Comparison of ENCODE assay signal across 25 cellular contexts in the genomic region with DNA sequence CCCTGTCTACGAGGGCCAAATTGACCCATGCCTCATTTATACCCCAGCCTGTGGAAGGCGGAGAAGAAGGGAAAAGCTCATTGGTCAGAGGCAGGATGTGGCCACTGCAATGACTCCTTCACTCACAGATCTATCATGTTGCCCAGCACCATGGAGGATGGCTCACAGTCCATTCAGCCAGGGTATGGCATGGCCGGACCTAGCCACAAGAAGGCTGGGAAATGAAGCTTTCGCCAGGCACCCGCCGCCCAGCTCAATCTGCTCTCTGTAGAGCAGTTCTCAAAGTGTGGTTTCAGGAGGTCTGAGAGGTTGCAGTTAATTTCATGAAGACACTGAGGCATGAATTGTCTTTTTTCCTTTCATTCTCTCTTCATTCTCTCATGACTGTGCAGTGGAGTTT. TPM values are rescaled to one million over a fixed set of nuclear protein-coding genes. Genes with fewer than 3 reads are reported as not detected.
A peak's percentile ranks its signal among the peaks of the same experiment; 100 is the strongest.
DNase-seq lines count a peak whose midpoint lies in the region; ATAC-seq, FAIRE-seq and TF ChIP-seq lines count a peak whose summit lies in the region.
"Had no signal": no experiment of that assay in that cellular context is flagged by ENCODE, and none has a peak within 500 bp of the region (broad histone marks: within the 10 kb centered on the region; RNA-seq: fewer than 3 reads in every experiment).

No MANE protein-coding gene starts in this region.

- no peak overlapping the region for H3K14ac ChIP-seq in H1 (ENCODE audit: insufficient read length)
- H3K14ac ChIP-seq in neuronal stem cell (ENCODE audit: low read length), result no peak overlapping the region

- H3K27ac ChIP-seq in right lobe of liver (no peak overlapping the region), HepG2 (ENCODE audit: extremely low read length, insufficient read depth, low read length) (no peak overlapping the region), H1 (ENCODE audit: low read depth, low read length) (no peak overlapping the region), neuronal stem cell (replicated peaks; ENCODE audit: low read length) (no peak overlapping the region), aorta (ENCODE audit: low read depth in 1 of 2, low read length in 2 of 2) (no peak overlapping the region)
- H3K27ac ChIP-seq: Peyer's patch had no signal

- POLR2A ChIA-PET in HepG2 (lab: Yijun Ruan, JAX), result no interaction called here
- POLR2A ChIA-PET in H1 (lab: Charles Lee; ENCODE audit: partially characterized antibody), result interaction anchor here (1.0 to 1.7 kb wide), 2 partner anchors 8 to 199 kb away, joined by 3 to 6 read pairs; no protein-coding TSS in a partner anchor

- no TSS peak for BruUV-seq in HepG2 (replicated peaks; lab: Mats Ljungman, UMichigan)

- H3K27me3 ChIP-seq in right lobe of liver (no peaks in the 10 kb centered on the region), HepG2 (ENCODE audit: control insufficient read depth in 1 of 2, insufficient read depth in 2 of 2, low read length in 2 of 2) (no peaks in the 10 kb centered on the region), H1 (replicated peaks in 1 of 4; ENCODE audit: control insufficient read depth in 3 of 4, extremely low read depth in 1 of 4, insufficient read depth in 3 of 4, low read length in 3 of 4) (peaks cover 0 to 3% (median 0%) of the 10 kb centered on the region in 4 experiments; a peak in 3 of 7 replicates), neuronal stem cell (ENCODE audit: control insufficient read depth in 3 of 3, insufficient read depth in 3 of 3, low read depth in 1 of 3, low read length in 3 of 3) (no peaks in the 10 kb centered on the region), aorta (ENCODE audit: control insufficient read depth in 1 of 2, insufficient read depth in 2 of 2, low read length in 1 of 2) (no peaks in the 10 kb centered on the region)
- H3K27me3 ChIP-seq: Peyer's patch had no signal

- H2BK12ac ChIP-seq in H1 (ENCODE audit: low read depth, low read length), result peak overlapping the region; percentile 93; the same call in 1 of the 2 replicates
- no peak overlapping the region for H2BK12ac ChIP-seq in neuronal stem cell (ENCODE audit: low read length)

- H3K79me1 ChIP-seq in H1 (ENCODE audit: low read depth, low read length), result no peaks in the 10 kb centered on the region; the same call in 1 of the 2 replicates
- H3K79me1 ChIP-seq in neuronal stem cell (ENCODE audit: low read depth, low read length), result no peaks in the 10 kb centered on the region

- no peak overlapping the region for H4K91ac ChIP-seq in H1 (replicated peaks; ENCODE audit: insufficient read length, low read length)
- no peak overlapping the region for H4K91ac ChIP-seq in neuronal stem cell (ENCODE audit: low read depth, low read length, poor library complexity)

- FAIRE-seq in HepG2 (lab: Jason Lieb, UNC), result no peak
- no peak for FAIRE-seq in H1 (lab: Jason Lieb, UNC)
- FAIRE-seq: GM18507 had no signal

- no peak overlapping the region for H4K5ac ChIP-seq in H1 (ENCODE audit: insufficient read length, low read depth, low read length)

- no peaks in the 10 kb centered on the region for H3K9me3 ChIP-seq in right lobe of liver
- H3K9me3 ChIP-seq in HepG2 (ENCODE audit: low read length), result no peaks in the 10 kb centered on the region
- H3K9me3 ChIP-seq in H1 (ENCODE audit: insufficient read depth in 2 of 2, low read depth in 1 of 2, low read length in 1 of 2), result no peaks in the 10 kb centered on the region
- H3K9me3 ChIP-seq in neuronal stem cell (replicated peaks in 1 of 2; ENCODE audit: control insufficient read depth in 2 of 2, insufficient read depth in 1 of 2, low read depth in 1 of 2, low read length in 2 of 2), result no peaks in the 10 kb centered on the region
- no peaks in the 10 kb centered on the region for H3K9me3 ChIP-seq in aorta (ENCODE audit: control insufficient read depth, low read length)
- H3K9me3 ChIP-seq: Peyer's patch had no signal

- TF ChIP-seq POLR2A in right lobe of liver (IDR thresholded peaks at IDR 0.05), result no peak
- no peak for TF ChIP-seq POLR2A in HepG2 (IDR thresholded peaks at IDR 0.05; ENCODE audit: insufficient read depth in 1 of 2, low read depth in 2 of 2, low read length in 2 of 2)
- TF ChIP-seq POLR2A in H1 (IDR thresholded peaks at IDR 0.05; ENCODE audit: control extremely low read depth in 1 of 2, low read depth in 2 of 2, low read length in 2 of 2), result no peak

- intact Hi-C loops in right lobe of liver (cut with DNase I), result no loop called here
- intact Hi-C loops in HepG2 (cut with micrococcal nuclease; ENCODE audit: unreplicated experiment), result loop anchor here (5.0 kb wide), 1 partner anchor 201 kb away; a partner anchor contains a TSS
- intact Hi-C loops in aorta (cut with DNase I), result loop anchor here in 1 of 2 donors (10.0 kb wide), 1 partner anchor 116 kb away; no protein-coding TSS in a partner anchor

- peak in 2 of 3 donors; percentile 13 to 27 for DNase-seq in right lobe of liver
- DNase-seq in HepG2 (ENCODE audit: low spot score), result no peak
- DNase-seq in H1 (ENCODE audit: low read depth in 1 of 2, low spot score in 2 of 2), result no peak
- no peak for DNase-seq in neuronal stem cell (ENCODE audit: low spot score)
- DNase-seq in aorta, result peak; percentile 12 to 20
- DNase-seq in NCI-H2196 (lab: John Stamatoyannopoulos, UW; ENCODE audit: unreplicated experiment), result no peak
- DNase-seq: 8988T, DMS153, DND-41, GOT3, HCEC 1CT, KBM-7, MM.1S, NCI-H1694, NCI-H2081, NCI-H226, NCI-H510A, NCI-H69, Peyer's patch had no signal

- TF ChIP-seq RAD21 in HepG2 (CRISPR knock-in tag; IDR thresholded peaks at IDR 0.05) (no peak), H1 (IDR thresholded peaks at IDR 0.05 in 1 of 2, conservative IDR thresholded peaks at IDR 0.05 in 1 of 2; ENCODE audit: low read depth in 2 of 2, low read length in 2 of 2) (no peak)

- H3K36me3 ChIP-seq in right lobe of liver (no peaks in the 10 kb centered on the region), HepG2 (replicated peaks in 1 of 2; ENCODE audit: control insufficient read depth in 1 of 2, insufficient read depth in 2 of 2, low read length in 2 of 2) (no peaks in the 10 kb centered on the region), H1 (ENCODE audit: control insufficient read depth in 2 of 4, insufficient read depth in 4 of 4, low read length in 3 of 4) (no peaks in the 10 kb centered on the region), neuronal stem cell (replicated peaks in 1 of 2; ENCODE audit: control insufficient read depth in 2 of 2, insufficient read depth in 2 of 2, low read length in 2 of 2) (no peaks in the 10 kb centered on the region), aorta (ENCODE audit: control insufficient read depth in 1 of 2, insufficient read depth in 2 of 2, low read length in 1 of 2) (no peaks in the 10 kb centered on the region)
- H3K36me3 ChIP-seq: Peyer's patch had no signal

- in situ Hi-C loops in HepG2 (cut with HindIII; ENCODE audit: extremely low pct_ligation_motif_present, low pct_unique_long_range_greater_than_20kb), result loop anchor here (25.0 kb wide), 1 partner anchor 196 kb away; a partner anchor contains a TSS

- 72% methylated on average over 6 of the region's 6 CpGs for WGBS in right lobe of liver (ENCODE audit: insufficient coverage, low coverage, low lambda C conversion rate, missing lambda C conversion rate)
- WGBS in HepG2 (ENCODE audit: low lambda C conversion rate), result 78% methylated on average over 4 of the region's 6 CpGs
- WGBS in H1 (ENCODE audit: extremely low coverage in 1 of 2, insufficient coverage in 1 of 2, insufficient read length in 1 of 2, insufficient replicate concordance in 2 of 2, low coverage in 1 of 2, low lambda C conversion rate in 2 of 2, missing lambda C conversion rate in 1 of 2), 2 experiments, result 87% methylated on average over 6 of the region's 6 CpGs; no CpG with 5 or more reads in 1 of the 2 experiments
- WGBS in neuronal stem cell (ENCODE audit: extremely low coverage in 2 of 2, insufficient read length in 2 of 2, insufficient replicate concordance in 1 of 2), 2 donors, result no CpG with 5 or more reads among the region's 6 CpGs
- WGBS in aorta, 2 donors, result 93 to 95% methylated on average over 6 of the region's 6 CpGs

- H4K20me1 ChIP-seq in HepG2 (ENCODE audit: insufficient read depth, low read length), result no peaks in the 10 kb centered on the region
- H4K20me1 ChIP-seq in H1 (replicated peaks in 1 of 2; ENCODE audit: control insufficient read depth in 1 of 2, insufficient read depth in 2 of 2, low read length in 2 of 2), result no peaks in the 10 kb centered on the region

- H2BK20ac ChIP-seq in H1 (ENCODE audit: low read length), result peak overlapping the region; percentile 99

- TF ChIP-seq CTCF in right lobe of liver (IDR thresholded peaks at IDR 0.05) (no peak), HepG2 (CRISPR knock-in tag; IDR thresholded peaks at IDR 0.05) (no peak), H1 (IDR thresholded peaks at IDR 0.05; ENCODE audit: control extremely low read depth in 1 of 3, insufficient read depth in 1 of 3, low read depth in 1 of 3, low read length in 3 of 3) (no peak)

- no peak for ATAC-seq in right lobe of liver
- ATAC-seq in HepG2, result no peak
- ATAC-seq in aorta (ENCODE audit: low FRiP score), result no peak
- no peak for ATAC-seq in HG02763 (IDR thresholded peaks at IDR 0.05; ENCODE audit: unreplicated experiment)
- ATAC-seq in HG03342 (IDR thresholded peaks at IDR 0.05; ENCODE audit: unreplicated experiment), result no peak

- no peak for TF ChIP-seq EP300 in HepG2 (IDR thresholded peaks at IDR 0.05; ENCODE audit: low read depth in 2 of 2, low read length in 2 of 2)
- TF ChIP-seq EP300 in HepG2 (CRISPR knock-in tag; IDR thresholded peaks at IDR 0.05; ENCODE audit: borderline replicate concordance), result no peak
- no peak for TF ChIP-seq EP300 in H1 (IDR thresholded peaks at IDR 0.05; ENCODE audit: borderline replicate concordance in 1 of 2, low read depth in 2 of 2, low read length in 2 of 2)

- H3K4me3 ChIP-seq in right lobe of liver (no peak overlapping the region), HepG2 (replicated peaks in 1 of 3; ENCODE audit: insufficient read depth in 1 of 3, low read depth in 2 of 3, low read length in 3 of 3) (no peak overlapping the region), H1 (ENCODE audit: extremely low read depth in 1 of 4, insufficient read depth in 2 of 4, low read depth in 3 of 4, low read length in 4 of 4) (no peak overlapping the region), neuronal stem cell (ENCODE audit: low read length in 2 of 2) (no peak overlapping the region), aorta (ENCODE audit: low read length in 2 of 2) (no peak overlapping the region)
- H3K4me3 ChIP-seq: Peyer's patch had no signal

- 0 out of 2 replicates have a peak overlapping the region, but pooled peaks have one; percentile 97 for H2AK5ac ChIP-seq in H1 (ENCODE audit: low read depth, low read length)
- peak overlapping the region; percentile 33 for H2AK5ac ChIP-seq in neuronal stem cell (ENCODE audit: low read depth, low read length)

- no peak overlapping the region for H3K56ac ChIP-seq in H1 (replicated peaks; ENCODE audit: insufficient read length, low read depth, low read length)

- H3K9ac ChIP-seq in HepG2 (ENCODE audit: insufficient read depth, low read depth, low read length) (no peak overlapping the region), H1 (replicated peaks in 1 of 4; ENCODE audit: extremely low read depth in 1 of 4, low read depth in 3 of 4, low read length in 3 of 4) (no peak overlapping the region), neuronal stem cell (ENCODE audit: low read depth, low read length, poor library complexity) (no peak overlapping the region)

- H2BK15ac ChIP-seq in H1 (ENCODE audit: low read length), result peak overlapping the region; percentile 81; the same call in 1 of the 2 replicates
- no peak overlapping the region for H2BK15ac ChIP-seq in neuronal stem cell (ENCODE audit: low read length)

- H3K4me2 ChIP-seq in HepG2 (ENCODE audit: low read depth, low read length), result no peak overlapping the region
- H3K4me2 ChIP-seq in H1 (ENCODE audit: insufficient read depth in 1 of 2, low read depth in 2 of 2, low read length in 2 of 2), result no peak overlapping the region
- H3K4me2 ChIP-seq in neuronal stem cell (ENCODE audit: insufficient read depth, low read length, poor library complexity, severe bottlenecking), result no peak overlapping the region

- no peak overlapping the region for H4K8ac ChIP-seq in H1 (ENCODE audit: extremely low read depth, insufficient read depth, low read length)
- no peak overlapping the region for H4K8ac ChIP-seq in neuronal stem cell (ENCODE audit: low read depth, low read length)

- H3K23me2 ChIP-seq in H1 (ENCODE audit: low read depth, low read length), result no peaks in the 10 kb centered on the region

- no peak overlapping the region for H3K4ac ChIP-seq in H1 (replicated peaks; ENCODE audit: insufficient read length, low read depth, low read length)
- H3K4ac ChIP-seq in neuronal stem cell (ENCODE audit: low read length), result no peak overlapping the region

- H2BK120ac ChIP-seq in H1 (replicated peaks; ENCODE audit: low read depth, low read length), result no peak overlapping the region
- no peak overlapping the region for H2BK120ac ChIP-seq in neuronal stem cell (ENCODE audit: low read depth, low read length)

- H3K18ac ChIP-seq in H1 (ENCODE audit: extremely low read depth, low read length), result no peak overlapping the region
- H3K18ac ChIP-seq in neuronal stem cell (ENCODE audit: low read length), result peak overlapping the region; percentile 22

- H2AFZ ChIP-seq in HepG2 (ENCODE audit: low read length) (no peak overlapping the region), H1 (ENCODE audit: low read length) (no peak overlapping the region), neuronal stem cell (ENCODE audit: low read length) (no peak overlapping the region)

- no peak overlapping the region for H3K23ac ChIP-seq in H1 (ENCODE audit: insufficient read length)
- no peak overlapping the region for H3K23ac ChIP-seq in neuronal stem cell (ENCODE audit: low read depth, low read length, poor library complexity)

- H2BK5ac ChIP-seq in H1 (ENCODE audit: low read depth, low read length) (no peak overlapping the region; the same call in 1 of the 2 replicates), neuronal stem cell (ENCODE audit: low read length) (no peak overlapping the region)

- H3K79me2 ChIP-seq in HepG2 (ENCODE audit: insufficient read depth, low read length), result no peaks in the 10 kb centered on the region
- H3K79me2 ChIP-seq in H1 (ENCODE audit: control insufficient read depth in 1 of 2, insufficient read depth in 2 of 2, low read length in 2 of 2), result no peaks in the 10 kb centered on the region

- H3K4me1 ChIP-seq in right lobe of liver, result peaks cover 0 to 20% (median 3%) of the 10 kb centered on the region in 4 donors
- H3K4me1 ChIP-seq in HepG2 (ENCODE audit: insufficient read depth, low read length), result peaks cover 77% of the 10 kb centered on the region
- peaks cover 16 to 58% (median 50%) of the 10 kb centered on the region in 4 experiments for H3K4me1 ChIP-seq in H1 (replicated peaks in 1 of 4; ENCODE audit: control insufficient read depth in 3 of 4, insufficient read depth in 4 of 4, low read length in 3 of 4)
- peaks cover 19 to 57% of the 10 kb centered on the region in 2 donors for H3K4me1 ChIP-seq in neuronal stem cell (ENCODE audit: control insufficient read depth in 2 of 2, insufficient read depth in 1 of 2, low read depth in 1 of 2, low read length in 2 of 2)
- no peaks in the 10 kb centered on the region for H3K4me1 ChIP-seq in aorta (ENCODE audit: control insufficient read depth in 1 of 2, insufficient read depth in 2 of 2, low read length in 2 of 2)

- CTCF ChIA-PET in HepG2 (lab: Yijun Ruan, JAX; ENCODE audit: low intra/inter-chr PET ratio, low total read pairs) (no interaction called here), H1 (lab: Charles Lee; ENCODE audit: partially characterized antibody) (interaction anchor here (1.1 to 4.3 kb wide), 3 partner anchors 11 to 340 kb away, joined by 3 to 18 read pairs (median 5); no protein-coding TSS in a partner anchor)

RNA-seq across cellular contexts. Expression of a gene that starts 40.6 kb away (rescaled TPM):
- total RNA-seq in right lobe of liver, result 10 to 100 TPM in 1 of 6 experiments, 1 to 10 TPM in 3, under 1 TPM in 1, not detected in 1; 0.63 to 22.9 (median 1.1) TPM
- total RNA-seq in HepG2 (2016; rRNA removed; fragmentation: Illumina TruSeq; extraction: Trizol), result 0.14 and 0.58 TPM in 2 replicates
- total RNA-seq in HepG2 (2016; cell fraction: cytosol; rRNA removed; fragmentation: Illumina TruSeq; extraction: Trizol; ENCODE audit: low read depth), result 0.10 and 0.18 TPM in 2 replicates
- 0.09 and 0.74 TPM in 2 replicates for total RNA-seq in HepG2 (2016; cell fraction: insoluble cytoplasmic fraction; rRNA removed; fragmentation: Illumina TruSeq; extraction: Trizol)
- 0.17 and 0.31 TPM in 2 replicates for total RNA-seq in HepG2 (2016; cell fraction: membrane; rRNA removed; fragmentation: Illumina TruSeq; extraction: Trizol)
- 0.47 and 1.4 TPM in 2 replicates for total RNA-seq in HepG2 (2016; cell fraction: nucleus; rRNA removed; fragmentation: Illumina TruSeq; extraction: Trizol)
- polyA plus RNA-seq in HepG2 (2011; rRNA removed), result 0.13 and 0.26 TPM in 2 replicates
- polyA plus RNA-seq in HepG2 (2011; cell fraction: cytosol; rRNA removed), result 0.11 TPM in 1 of 2 replicates, not detected in the other
- 0.31 and 1.3 TPM in 2 replicates for polyA plus RNA-seq in HepG2 (2011; cell fraction: nucleus; rRNA removed)
- polyA plus RNA-seq in HepG2 (2012), result 0.04 TPM in 1 of 2 replicates, not detected in the other
- polyA plus RNA-seq in HepG2 (2016; cell fraction: cytosol; fragmentation: Illumina TruSeq; extraction: Trizol; ENCODE audit: low read depth), result 0.09 and 0.12 TPM in 2 replicates
- 0.21 and 0.39 TPM in 2 replicates for polyA plus RNA-seq in HepG2 (2016; cell fraction: insoluble cytoplasmic fraction; fragmentation: Illumina TruSeq; extraction: Trizol; ENCODE audit: low read depth)
- 0.22 TPM in 2 replicates for polyA plus RNA-seq in HepG2 (2016; cell fraction: membrane; fragmentation: Illumina TruSeq; extraction: Trizol; ENCODE audit: low read depth)
- 1.7 and 3.1 TPM in 2 replicates for polyA plus RNA-seq in HepG2 (2016; cell fraction: nucleus; fragmentation: Illumina TruSeq; extraction: Trizol; ENCODE audit: insufficient read depth, low read depth)
- polyA minus RNA-seq in HepG2 (2011; rRNA and poly(A)+ RNA removed; ENCODE audit: low replicate concordance), result 0.16 TPM in 1 of 2 replicates, not detected in the other
- not detected in 2 replicates for polyA minus RNA-seq in HepG2 (2011; cell fraction: cytosol; rRNA and poly(A)+ RNA removed)
- 0.12 and 0.39 TPM in 2 replicates for polyA minus RNA-seq in HepG2 (2011; cell fraction: nucleus; rRNA and poly(A)+ RNA removed)
- total RNA-seq in H1 (2021; fragmentation: NEBNext Ultra II Directional; extraction: Animal tissue kit (Norgen Biotek cat#: 25700)), result not detected in 2 replicates
- 0.03 TPM in 1 of 2 replicates, not detected in the other for polyA plus RNA-seq in H1 (2011; rRNA removed)
- not detected for polyA plus RNA-seq in H1 (2011; cell fraction: cytosol; rRNA removed)
- not detected for polyA plus RNA-seq in H1 (2011; cell fraction: nucleus; rRNA removed)
- polyA plus RNA-seq in H1 (2012, experiment 1 of 2), result not detected in 4 replicates
- polyA plus RNA-seq in H1 (2012, experiment 2 of 2), result not detected
- not detected for polyA plus RNA-seq in H1 (2013, experiment 1 of 2)
- polyA plus RNA-seq in H1 (2013, experiment 2 of 2), result not detected
- polyA minus RNA-seq in H1 (2011; rRNA and poly(A)+ RNA removed), result not detected in 2 replicates
- polyA minus RNA-seq in H1 (2011; cell fraction: cytosol; rRNA and poly(A)+ RNA removed), result not detected
- not detected for polyA minus RNA-seq in H1 (2011; cell fraction: nucleus; rRNA and poly(A)+ RNA removed)
- 0.06 TPM for polyA plus RNA-seq in neuronal stem cell (2013, experiment 1 of 2)
- 0.01 TPM for polyA plus RNA-seq in neuronal stem cell (2013, experiment 2 of 2)
- total RNA-seq in aorta, result not detected
- polyA plus RNA-seq in aorta, result not detected
- total RNA-seq: G401, HT1080, Peyer's patch had no signal
- polyA plus RNA-seq: BJ had no signal

Comparison
In these comparisons a context has a peak if more than half of its experiments do, and no peak if none do; other contexts are left out.
1. DNase-seq: peak in right lobe of liver (2 of 3) and aorta (2 of 2); none in HepG2 (single experiment), H1 (0 of 2), neuronal stem cell (single experiment) and NCI-H2196 (single experiment).